37 cellular contexts compared by ENCODE assay signal in the genomic region with DNA sequence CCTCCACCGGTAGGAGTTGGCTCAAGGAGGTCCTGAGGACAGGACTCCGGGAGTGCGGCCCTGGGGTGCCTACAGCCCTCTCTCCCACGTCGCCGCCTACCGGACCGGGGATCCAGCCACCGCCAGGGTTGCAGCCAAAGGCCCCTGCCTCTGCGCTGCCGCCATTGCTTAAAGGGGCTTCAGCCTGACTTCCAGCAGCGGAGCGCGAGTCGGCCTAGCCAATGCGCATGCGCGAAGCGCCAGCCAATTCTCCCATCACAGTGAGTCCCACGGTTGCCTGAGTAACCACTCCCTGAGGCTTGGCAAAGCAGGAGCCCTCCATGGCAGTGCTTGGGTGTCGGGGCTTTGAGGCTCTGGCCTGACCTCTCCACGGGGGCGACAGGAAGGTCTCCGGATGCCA. TPM values are rescaled to one million over a fixed set of nuclear protein-coding genes. Genes with fewer than 3 reads are reported as not detected.
DNase-seq lines count a peak whose midpoint lies in the region; ATAC-seq, FAIRE-seq and TF ChIP-seq lines count a peak whose summit lies in the region.
"Had no signal": no experiment of that assay in that cellular context is flagged by ENCODE, and none has a peak within 500 bp of the region (broad histone marks: within the 10 kb centered on the region; RNA-seq: fewer than 3 reads in every experiment).

No MANE protein-coding gene starts in this region.

- H3K36me3 Mint-ChIP-seq in activated T-helper 2 cell treated with anti-CD3 and anti-CD28 coated beads, Interferon-gamma antibody, Interleukin-2, Interleukin-4, amounts not matched to agents 10 μg/mL and 5 μg/mL and 100 μg/mL, durations not matched to agents 14 hours and 24 hours and 36 hours (ENCODE audit: low read depth): peaks cover 5% of the 10 kb centered on the region
- H3K36me3 Mint-ChIP-seq: CD14-positive monocyte had no signal

- no peaks in the 10 kb centered on the region for H4K20me1 ChIP-seq in HepG2 (ENCODE audit: insufficient read depth, low read length)
- no peaks in the 10 kb centered on the region for H4K20me1 ChIP-seq in K562 (replicated peaks; ENCODE audit: control insufficient read depth, insufficient read depth, low read length)
- H4K20me1 ChIP-seq: BLaER1; BLaER1 treated with 17β-estradiol and CSF1 and Interleukin-3, amounts not matched to agents 10 nM and 100 nM had no signal

- no peak for TF ChIP-seq CTCF in liver (IDR thresholded peaks at IDR 0.05; ENCODE audit: low read depth, low read length, missing input control)
- TF ChIP-seq CTCF in HepG2 (CRISPR knock-in tag; IDR thresholded peaks at IDR 0.05): no peak
- TF ChIP-seq CTCF in K562 (IDR thresholded peaks at IDR 0.05 in 2 of 3, conservative IDR thresholded peaks at IDR 0.05 in 1 of 3; ENCODE audit: insufficient read depth in 2 of 3, low read depth in 1 of 3, low read length in 3 of 3): no peak
- no peak for TF ChIP-seq CTCF in testis (IDR thresholded peaks at IDR 0.05)

- DNase-seq in HepG2 (ENCODE audit: low spot score): no peak
- DNase-seq in K562 (ENCODE audit: extremely low read depth in 1 of 4, low spot score in 3 of 4): no peak
- peak; percentile 75 for DNase-seq in testis
- no peak for DNase-seq in aorta
- no peak for DNase-seq in NCI-H146 treated with DMSO at 0.1 percent for 48 hours (lab: John Stamatoyannopoulos, UW; ENCODE audit: unreplicated experiment)
- no peak for DNase-seq in activated T-helper 2 cell treated with anti-CD3 and anti-CD28 coated beads, Interferon-gamma antibody, Interleukin-2, Interleukin-4, amounts not matched to agents 10 μg/mL and 5 μg/mL and 100 μg/mL, durations not matched to agents 14 hours and 24 hours and 36 hours (ENCODE audit: low spot score)
- DNase-seq in hypothalamus (lab: John Stamatoyannopoulos, UW): no peak
- DNase-seq: 8988T; ACHN; AML-193; BE2C; C1 segment of cervical spinal cord; Caco-2; Calu3; CD4-positive, alpha-beta T cell; CD4-positive, CD25-positive, alpha-beta regulatory T cell; CD8-positive, alpha-beta memory T cell; CD8-positive, alpha-beta T cell; COR-L47; DMS 273 treated with DMSO at 0.1 percent for 48 hours; DMS153; DMS53; DMS79; DMS79 treated with DMSO at 0.1 percent for 48 hours; DND-41; EL had no signal

- H3K9me1 ChIP-seq in K562 (ENCODE audit: control insufficient read depth, insufficient read depth, low read length): no peaks in the 10 kb centered on the region

- no peak overlapping the region for H2AFZ ChIP-seq in HepG2 (ENCODE audit: low read length)
- H2AFZ ChIP-seq in K562 (ENCODE audit: low read depth, low read length): no peak overlapping the region

- WGBS in liver: 95% methylated on average over 24 of the region's 24 CpGs
- WGBS in HepG2 (ENCODE audit: low lambda C conversion rate): 77% methylated on average over 10 of the region's 24 CpGs
- WGBS in K562 (ENCODE audit: insufficient coverage, low coverage, missing lambda C conversion rate): 9% methylated on average over 23 of the region's 24 CpGs
- WGBS in testis, 2 donors: 76% methylated on average over 24 of the region's 24 CpGs; no CpG with 5 or more reads in 1 of the 2 donors
- 93 to 97% methylated on average over 24 of the region's 24 CpGs for WGBS in aorta, 2 donors

- H3K4me1 Mint-ChIP-seq in activated T-helper 2 cell treated with anti-CD3 and anti-CD28 coated beads, Interferon-gamma antibody, Interleukin-2, Interleukin-4, amounts not matched to agents 10 μg/mL and 5 μg/mL and 100 μg/mL, durations not matched to agents 14 hours and 24 hours and 36 hours (ENCODE audit: low read depth): no peaks in the 10 kb centered on the region
- H3K4me1 Mint-ChIP-seq: B cell; CD14-positive monocyte; CD4-positive, alpha-beta memory T cell; CD8-positive, alpha-beta memory T cell had no signal

- H3K9me3 Mint-ChIP-seq in activated T-helper 2 cell treated with anti-CD3 and anti-CD28 coated beads, Interferon-gamma antibody, Interleukin-2, Interleukin-4, amounts not matched to agents 10 μg/mL and 5 μg/mL and 100 μg/mL, durations not matched to agents 14 hours and 24 hours and 36 hours: peaks cover 71% of the 10 kb centered on the region

- H3K4me2 ChIP-seq in HepG2 (ENCODE audit: low read depth, low read length) (no peak overlapping the region), K562 (ENCODE audit: insufficient read depth, low read length) (no peak overlapping the region)
- H3K4me2 ChIP-seq: A549; BLaER1; BLaER1 treated with 17β-estradiol and CSF1 and Interleukin-3, amounts not matched to agents 10 nM and 100 nM had no signal

- H3K27ac Mint-ChIP-seq in activated T-helper 2 cell treated with anti-CD3 and anti-CD28 coated beads, Interferon-gamma antibody, Interleukin-2, Interleukin-4, amounts not matched to agents 10 μg/mL and 5 μg/mL and 100 μg/mL, durations not matched to agents 14 hours and 24 hours and 36 hours: no peak overlapping the region
- H3K27ac Mint-ChIP-seq: B cell; CD14-positive monocyte; CD4-positive, alpha-beta T cell; CD4-positive, CD25-positive, alpha-beta regulatory T cell; CD8-positive, alpha-beta memory T cell; CD8-positive, alpha-beta T cell had no signal

- TF ChIP-seq POLR2A in HepG2 (IDR thresholded peaks at IDR 0.05; ENCODE audit: insufficient read depth in 1 of 2, low read depth in 2 of 2, low read length in 2 of 2) (no peak), K562 (conservative IDR thresholded peaks at IDR 0.05) (no peak), testis (IDR thresholded peaks at IDR 0.05) (no peak)

- H3K36me3 ChIP-seq in liver (ENCODE audit: control insufficient read depth in 4 of 4, insufficient read depth in 3 of 4, low read depth in 1 of 4, low read length in 3 of 4) (no peaks in the 10 kb centered on the region), HepG2 (replicated peaks in 1 of 2; ENCODE audit: control insufficient read depth in 1 of 2, insufficient read depth in 2 of 2, low read length in 2 of 2) (no peaks in the 10 kb centered on the region), K562 (ENCODE audit: control insufficient read depth, insufficient read depth, low read length) (no peaks in the 10 kb centered on the region), testis (ENCODE audit: low read depth, missing control alignments) (no peaks in the 10 kb centered on the region), aorta (ENCODE audit: control insufficient read depth in 1 of 2, insufficient read depth in 2 of 2, low read length in 1 of 2) (no peaks in the 10 kb centered on the region)
- H3K36me3 ChIP-seq: BE2C; BLaER1 treated with 17β-estradiol and CSF1 and Interleukin-3, amounts not matched to agents 10 nM and 100 nM had no signal

- BruUV-seq in HepG2 (replicated peaks; lab: Mats Ljungman, UMichigan) (no TSS peak), K562 (replicated peaks; lab: Mats Ljungman, UMichigan) (no TSS peak)

- ATAC-seq in HepG2 (no peak), K562 (no peak), aorta (ENCODE audit: low FRiP score) (peak; percentile 48)
- ATAC-seq: A549; CD8-positive, alpha-beta T cell had no signal

- no peaks in the 10 kb centered on the region for H3K27me3 ChIP-seq in liver (ENCODE audit: control insufficient read depth in 4 of 4, insufficient read depth in 4 of 4, low read length in 3 of 4)
- no peaks in the 10 kb centered on the region for H3K27me3 ChIP-seq in HepG2 (ENCODE audit: control insufficient read depth in 1 of 2, insufficient read depth in 2 of 2, low read length in 2 of 2)
- no peaks in the 10 kb centered on the region for H3K27me3 ChIP-seq in K562 (ENCODE audit: control insufficient read depth in 2 of 2, insufficient read depth in 2 of 2, low read length in 2 of 2)
- H3K27me3 ChIP-seq in testis: no peaks in the 10 kb centered on the region
- no peaks in the 10 kb centered on the region for H3K27me3 ChIP-seq in aorta (ENCODE audit: control insufficient read depth in 1 of 2, insufficient read depth in 2 of 2, low read length in 1 of 2)
- H3K27me3 ChIP-seq: BE2C; BLaER1; BLaER1 treated with 17β-estradiol and CSF1 and Interleukin-3, amounts not matched to agents 10 nM and 100 nM had no signal

- H3K79me2 ChIP-seq in HepG2 (ENCODE audit: insufficient read depth, low read length) (no peaks in the 10 kb centered on the region), K562 (ENCODE audit: control insufficient read depth, insufficient read depth, low read length) (no peaks in the 10 kb centered on the region)

- no peak overlapping the region for H3K27ac ChIP-seq in liver (ENCODE audit: low read depth in 1 of 2, low read length in 2 of 2)
- no peak overlapping the region for H3K27ac ChIP-seq in HepG2 (ENCODE audit: extremely low read length, insufficient read depth, low read length)
- no peak overlapping the region for H3K27ac ChIP-seq in K562 (ENCODE audit: extremely low read depth, low read depth, low read length)
- no peak overlapping the region for H3K27ac ChIP-seq in testis
- H3K27ac ChIP-seq in aorta (ENCODE audit: low read depth in 1 of 2, low read length in 2 of 2): no peak overlapping the region
- H3K27ac ChIP-seq: 22Rv1; A549; BLaER1; BLaER1 treated with 17β-estradiol and CSF1 and Interleukin-3, amounts not matched to agents 10 nM and 100 nM; C4-2B had no signal

- no peak for TF ChIP-seq RAD21 in liver (IDR thresholded peaks at IDR 0.05)
- TF ChIP-seq RAD21 in HepG2 (CRISPR knock-in tag; IDR thresholded peaks at IDR 0.05): no peak
- TF ChIP-seq RAD21 in K562 (CRISPR knock-in tag; conservative IDR thresholded peaks at IDR 0.05 in 1 of 2, IDR thresholded peaks at IDR 0.05 in 1 of 2): no peak

- no peaks in the 10 kb centered on the region for H3K27me3 Mint-ChIP-seq in activated T-helper 2 cell treated with anti-CD3 and anti-CD28 coated beads, Interferon-gamma antibody, Interleukin-2, Interleukin-4, amounts not matched to agents 10 μg/mL and 5 μg/mL and 100 μg/mL, durations not matched to agents 14 hours and 24 hours and 36 hours (ENCODE audit: low read depth)
- H3K27me3 Mint-ChIP-seq: B cell; CD4-positive, alpha-beta memory T cell; CD4-positive, alpha-beta T cell; CD4-positive, CD25-positive, alpha-beta regulatory T cell had no signal

- POLR2A ChIA-PET in HepG2 (lab: Yijun Ruan, JAX): no interaction called here
- POLR2A ChIA-PET in K562 (lab: Yijun Ruan, JAX): no interaction called here

- CTCF ChIA-PET in HepG2 (lab: Yijun Ruan, JAX; ENCODE audit: low intra/inter-chr PET ratio, low total read pairs): no interaction called here
- CTCF ChIA-PET in K562 (lab: Yijun Ruan, JAX; ENCODE audit: low intra/inter-chr PET ratio): no interaction called here

- H3K4me1 ChIP-seq in liver (ENCODE audit: control insufficient read depth in 4 of 4, insufficient read depth in 4 of 4, low read length in 3 of 4) (no peaks in the 10 kb centered on the region), HepG2 (ENCODE audit: insufficient read depth, low read length) (no peaks in the 10 kb centered on the region), K562 (replicated peaks in 1 of 2; ENCODE audit: control insufficient read depth in 2 of 2, insufficient read depth in 2 of 2, low read length in 2 of 2) (peaks cover 0 to 9% of the 10 kb centered on the region in 2 experiments; a peak in 1 of 5 replicates), testis (no peaks in the 10 kb centered on the region), aorta (ENCODE audit: control insufficient read depth in 1 of 2, insufficient read depth in 2 of 2, low read length in 2 of 2) (no peaks in the 10 kb centered on the region)
- H3K4me1 ChIP-seq: A549; BE2C; BLaER1; BLaER1 treated with 17β-estradiol and CSF1 and Interleukin-3, amounts not matched to agents 10 nM and 100 nM; Caco-2 had no signal

- H3K4me3 Mint-ChIP-seq in activated T-helper 2 cell treated with anti-CD3 and anti-CD28 coated beads, Interferon-gamma antibody, Interleukin-2, Interleukin-4, amounts not matched to agents 10 μg/mL and 5 μg/mL and 100 μg/mL, durations not matched to agents 14 hours and 24 hours and 36 hours (ENCODE audit: low read depth): no peak overlapping the region
- H3K4me3 Mint-ChIP-seq: B cell; CD14-positive monocyte; CD4-positive, alpha-beta memory T cell; CD4-positive, alpha-beta T cell; CD8-positive, alpha-beta memory T cell; CD8-positive, alpha-beta T cell had no signal

- in situ Hi-C loops in HepG2 (cut with HindIII; ENCODE audit: extremely low pct_ligation_motif_present, low pct_unique_long_range_greater_than_20kb) (no loop called here), K562 (cut with MboI) (no loop called here)

- FAIRE-seq in HepG2 (lab: Jason Lieb, UNC): no peak
- no peak for FAIRE-seq in K562 (lab: Jason Lieb, UNC)
- FAIRE-seq: A204.1, A549, D721Med had no signal

- H3K9me3 ChIP-seq in liver (ENCODE audit: control insufficient read depth in 4 of 4, low read length in 3 of 4): peaks cover 26 to 61% (median 42%) of the 10 kb centered on the region in 4 donors
- H3K9me3 ChIP-seq in HepG2 (ENCODE audit: low read length): peaks cover 80% of the 10 kb centered on the region
- no peaks in the 10 kb centered on the region for H3K9me3 ChIP-seq in K562 (replicated peaks; ENCODE audit: control insufficient read depth, insufficient read depth, low read depth, low read length)
- H3K9me3 ChIP-seq in testis: no peaks in the 10 kb centered on the region
- H3K9me3 ChIP-seq in aorta (ENCODE audit: control insufficient read depth, low read length): peaks cover 11% of the 10 kb centered on the region
- H3K9me3 ChIP-seq: BE2C had no signal

- H3K4me3 ChIP-seq in liver (ENCODE audit: low read depth in 1 of 3, low read length in 3 of 3): peak overlapping the region in 2 of 3 donors; percentile 9 to 33
- no peak overlapping the region for H3K4me3 ChIP-seq in HepG2 (replicated peaks in 1 of 3; ENCODE audit: insufficient read depth in 1 of 3, low read depth in 2 of 3, low read length in 3 of 3)
- no peak overlapping the region for H3K4me3 ChIP-seq in K562
- H3K4me3 ChIP-seq in testis: peak overlapping the region; percentile 2 to 29
- no peak overlapping the region for H3K4me3 ChIP-seq in aorta (ENCODE audit: low read length in 2 of 2)
- H3K4me3 ChIP-seq: A549; BLaER1; BLaER1 treated with 17β-estradiol and CSF1 and Interleukin-3, amounts not matched to agents 10 nM and 100 nM had no signal

- no peak for TF ChIP-seq EP300 in HepG2 (IDR thresholded peaks at IDR 0.05; ENCODE audit: low read depth in 2 of 2, low read length in 2 of 2)
- TF ChIP-seq EP300 in HepG2 (CRISPR knock-in tag; IDR thresholded peaks at IDR 0.05; ENCODE audit: borderline replicate concordance): no peak
- TF ChIP-seq EP300 in K562 (IDR thresholded peaks at IDR 0.05; ENCODE audit: low read length): no peak

- intact Hi-C loops in HepG2 (cut with micrococcal nuclease; ENCODE audit: unreplicated experiment): no loop called here
- intact Hi-C loops in K562 (cut with micrococcal nuclease): no loop called here
- intact Hi-C loops in testis (cut with DNase I; ENCODE audit: low total_unique reads): no loop called here
- intact Hi-C loops in aorta (cut with DNase I): no loop called here
- intact Hi-C loops in activated T-helper 2 cell treated with anti-CD3 and anti-CD28 coated beads, Interferon-gamma antibody, Interleukin-2, Interleukin-4, amounts not matched to agents 10 μg/mL and 5 μg/mL and 100 μg/mL, durations not matched to agents 14 hours and 24 hours and 36 hours (cut with micrococcal nuclease): no loop called here

- H3K9ac ChIP-seq in liver (ENCODE audit: low read depth in 1 of 2, low read length in 2 of 2) (no peak overlapping the region), HepG2 (ENCODE audit: insufficient read depth, low read depth, low read length) (no peak overlapping the region), K562 (ENCODE audit: insufficient read depth in 1 of 2, low read depth in 2 of 2, low read length in 2 of 2) (no peak overlapping the region)
- H3K9ac ChIP-seq: BLaER1; BLaER1 treated with 17β-estradiol and CSF1 and Interleukin-3, amounts not matched to agents 10 nM and 100 nM had no signal

RNA-seq across cellular contexts. Expression of gene ZNF420, which starts 21.5 kb away (rescaled TPM):
- total RNA-seq in liver: 1 to 10 TPM; 4.4 to 5.2 TPM
- 1 to 10 TPM; 2.0 to 2.3 TPM for polyA plus RNA-seq in liver
- 6.6 and 11.1 TPM in 2 replicates for total RNA-seq in HepG2 (2016; rRNA removed; fragmentation: Illumina TruSeq; extraction: Trizol)
- 3.0 and 3.8 TPM in 2 replicates for total RNA-seq in HepG2 (2016; cell fraction: cytosol; rRNA removed; fragmentation: Illumina TruSeq; extraction: Trizol; ENCODE audit: low read depth)
- 7.2 and 10.8 TPM in 2 replicates for total RNA-seq in HepG2 (2016; cell fraction: insoluble cytoplasmic fraction; rRNA removed; fragmentation: Illumina TruSeq; extraction: Trizol)
- total RNA-seq in HepG2 (2016; cell fraction: membrane; rRNA removed; fragmentation: Illumina TruSeq; extraction: Trizol): 4.6 and 4.9 TPM in 2 replicates
- 6.0 and 6.7 TPM in 2 replicates for total RNA-seq in HepG2 (2016; cell fraction: nucleus; rRNA removed; fragmentation: Illumina TruSeq; extraction: Trizol)
- 1.4 and 2.5 TPM in 2 replicates for polyA plus RNA-seq in HepG2 (2011; rRNA removed)
- polyA plus RNA-seq in HepG2 (2011; cell fraction: cytosol; rRNA removed): 0.72 and 1.6 TPM in 2 replicates
- polyA plus RNA-seq in HepG2 (2011; cell fraction: nucleus; rRNA removed): 0.40 and 1.8 TPM in 2 replicates
- polyA plus RNA-seq in HepG2 (2012): 3.2 and 3.4 TPM in 2 replicates
- 0.36 and 1.2 TPM in 2 replicates for polyA plus RNA-seq in HepG2 (2016; cell fraction: cytosol; fragmentation: Illumina TruSeq; extraction: Trizol; ENCODE audit: low read depth)
- 6.1 and 6.3 TPM in 2 replicates for polyA plus RNA-seq in HepG2 (2016; cell fraction: insoluble cytoplasmic fraction; fragmentation: Illumina TruSeq; extraction: Trizol; ENCODE audit: low read depth)
- 0.83 and 1.9 TPM in 2 replicates for polyA plus RNA-seq in HepG2 (2016; cell fraction: membrane; fragmentation: Illumina TruSeq; extraction: Trizol; ENCODE audit: low read depth)
- 3.7 and 3.9 TPM in 2 replicates for polyA plus RNA-seq in HepG2 (2016; cell fraction: nucleus; fragmentation: Illumina TruSeq; extraction: Trizol; ENCODE audit: insufficient read depth, low read depth)
- polyA minus RNA-seq in HepG2 (2011; rRNA and poly(A)+ RNA removed; ENCODE audit: low replicate concordance): 1.4 and 8.7 TPM in 2 replicates
- 1.6 and 4.6 TPM in 2 replicates for polyA minus RNA-seq in HepG2 (2011; cell fraction: cytosol; rRNA and poly(A)+ RNA removed)
- 5.5 and 6.6 TPM in 2 replicates for polyA minus RNA-seq in HepG2 (2011; cell fraction: nucleus; rRNA and poly(A)+ RNA removed)
- 6.0 and 12.5 TPM in 2 replicates for total RNA-seq in K562 (2011; cell fraction: chromatin; rRNA removed; ENCODE audit: low replicate concordance)
- 6.6 and 7.0 TPM in 2 replicates for total RNA-seq in K562 (2011; cell fraction: nucleolus; rRNA removed)
- 4.4 and 9.2 TPM in 2 replicates for total RNA-seq in K562 (2011; cell fraction: nucleoplasm; rRNA removed)
- total RNA-seq in K562 (2014; rRNA removed): 3.8 and 5.1 TPM in 2 replicates
- total RNA-seq in K562 (2014; rRNA removed; fragmentation: Illumina TruSeq; extraction: Trizol): 7.2 and 9.0 TPM in 2 replicates
- total RNA-seq in K562 (2015; rRNA removed; fragmentation: Illumina TruSeq; extraction: Trizol): 4.5 and 4.7 TPM in 2 replicates
- total RNA-seq in K562 (2021): 6.7 and 8.5 TPM in 2 replicates
- 2.0 and 4.3 TPM in 2 replicates for polyA plus RNA-seq in K562 (2011; rRNA removed)
- 0.58 and 2.2 TPM in 2 replicates for polyA plus RNA-seq in K562 (2011; cell fraction: cytosol; rRNA removed)
- polyA plus RNA-seq in K562 (2011; cell fraction: nucleus; rRNA removed): 1.6 and 1.9 TPM in 2 replicates
- 2.9 and 3.7 TPM in 2 replicates for polyA plus RNA-seq in K562 (2012)
- 5.1 and 5.4 TPM in 2 replicates for polyA plus RNA-seq in K562 (2014; fragmentation: Illumina TruSeq; extraction: Trizol)
- 1 to 10 TPM; 5.8 to 6.0 TPM for polyA plus RNA-seq in K562 (2014; fragmentation: Nextera tagmentation; extraction: Ambion mirVana)
- 2.6 and 3.0 TPM in 2 replicates for polyA plus RNA-seq in K562 (2014; rRNA removed)
- 5.4 and 11.6 TPM in 2 replicates for polyA minus RNA-seq in K562 (2011; rRNA and poly(A)+ RNA removed)
- 1.8 and 5.4 TPM in 2 replicates for polyA minus RNA-seq in K562 (2011; cell fraction: cytosol; rRNA and poly(A)+ RNA removed)
- polyA minus RNA-seq in K562 (2011; cell fraction: nucleus; rRNA and poly(A)+ RNA removed): 4.4 and 5.9 TPM in 2 replicates
- 10 to 100 TPM; 17.7 to 17.8 TPM for total RNA-seq in testis
- polyA plus RNA-seq in testis (ENCODE audit: insufficient read depth, low read depth, low replicate concordance): 17.6 TPM
- total RNA-seq in aorta: 10 to 100 TPM in 1 of 2 donors, 1 to 10 TPM in 1; 9.2 to 11.8 TPM
- 1 to 10 TPM; 1.1 to 5.6 TPM for polyA plus RNA-seq in aorta
- total RNA-seq in activated T-helper 2 cell treated with anti-CD3 and anti-CD28 coated beads, Interferon-gamma antibody, Interleukin-2, Interleukin-4, amounts not matched to agents 10 μg/mL and 5 μg/mL and 100 μg/mL, durations not matched to agents 14 hours and 24 hours and 36 hours: 4.7 and 5.5 TPM in 2 replicates

Comparison
In these comparisons a context has a peak if more than half of its experiments do, and no peak if none do; other contexts are left out.
1. H3K4me3 ChIP-seq: peak in liver (2 of 3) and testis (2 of 2); none in HepG2 (0 of 3), K562 (single experiment) and aorta (0 of 2).